ENCODE assay signal across 24 cellular contexts in genomic region chr10:125535559-125535958, GRCh38.
"Had no signal": no experiment of that assay in that cellular context is flagged by ENCODE, and none has a peak within 500 bp of the region (broad histone marks: within the 10 kb centered on the region; RNA-seq: fewer than 3 reads in every experiment).

No MANE protein-coding gene starts in this region.

- H3K36me3 Mint-ChIP-seq: mesothelial cell of epicardium had no signal

- H3K4me3 Mint-ChIP-seq: mesothelial cell of epicardium, naive B cell had no signal

- H3K9me3 ChIP-seq: esophagus squamous epithelium, gastrocnemius medialis, heart right ventricle, left lung, lower lobe of right lung, mucosa of descending colon had no signal

- FAIRE-seq: colon, endothelial cell of umbilical vein, islet of Langerhans, keratinocyte had no signal

- DNase-seq: dermis blood vessel endothelial cell; dorsolateral prefrontal cortex; effector CD4-positive, alpha-beta T cell; effector memory CD4-positive, alpha-beta T cell; esophagus squamous epithelium; foreskin fibroblast; foreskin melanocyte; gastrocnemius medialis; glutamatergic neuron; heart right ventricle; hippocampal formation; left cardiac atrium; left lung; left ventricle myocardium superior; lower lobe of right lung; mesenchymal stem cell; mucosa of descending colon; naive B cell had no signal

- H3K4me3 ChIP-seq: coronary artery, dorsolateral prefrontal cortex, esophagus squamous epithelium, gastrocnemius medialis, heart right ventricle, left lung, lower lobe of right lung, mucosa of descending colon had no signal

- H3K27ac Mint-ChIP-seq: mesothelial cell of epicardium, naive B cell had no signal

- H3K9me3 Mint-ChIP-seq: mesothelial cell of epicardium had no signal

- H3K36me3 ChIP-seq: esophagus squamous epithelium, gastrocnemius medialis, heart right ventricle, left lung, lower lobe of right lung had no signal

- H3K4me1 ChIP-seq: gastrocnemius medialis, heart right ventricle, left lung, lower lobe of right lung had no signal

- H3K27ac ChIP-seq: coronary artery, dorsolateral prefrontal cortex, esophagus squamous epithelium, gastrocnemius medialis, heart right ventricle, left lung, lower lobe of right lung had no signal
